ENCODE assay signal across 24 cellular contexts in the genomic region with DNA sequence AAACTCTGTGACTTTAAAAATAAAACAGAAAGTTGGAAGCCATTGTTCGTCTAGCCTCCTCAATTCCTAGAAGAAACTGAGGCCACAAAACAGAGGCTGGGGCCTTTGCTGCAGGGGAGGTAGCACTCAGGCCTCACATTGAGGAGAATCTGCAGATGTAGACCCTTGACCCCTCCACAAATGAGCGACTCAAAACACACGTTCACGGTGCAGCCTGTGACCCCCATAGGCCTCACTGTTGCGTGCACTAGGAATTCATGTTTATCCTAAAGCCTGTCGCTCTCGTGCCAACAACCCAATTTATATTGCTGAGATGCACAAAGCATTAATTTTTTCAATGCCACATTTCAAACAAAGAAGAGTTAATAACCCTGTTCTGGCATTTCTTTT. TPM values are rescaled to one million over a fixed set of nuclear protein-coding genes. Genes with fewer than 3 reads are reported as not detected.
DNase-seq lines count a peak whose midpoint lies in the region; ATAC-seq and TF ChIP-seq lines count a peak whose summit lies in the region.
"Had no signal": no experiment of that assay in that cellular context is flagged by ENCODE, and none has a peak within 500 bp of the region (broad histone marks: within the 10 kb centered on the region; RNA-seq: fewer than 3 reads in every experiment).

No MANE protein-coding gene starts in this region.

- peaks cover 3% of the 10 kb centered on the region for H3K36me3 Mint-ChIP-seq in MCF 10A (ENCODE audit: insufficient read depth, unreplicated experiment)
- H3K36me3 Mint-ChIP-seq in activated CD4-positive, alpha-beta T cell treated with anti-CD3 and anti-CD28 coated beads, Interleukin-2, amount 10 ng/mL, durations not matched to agents 7 days and 5 days (ENCODE audit: low read depth) = peaks cover 3% of the 10 kb centered on the region
- H3K36me3 Mint-ChIP-seq: activated naive CD8-positive, alpha-beta T cell; brain had no signal

- H3K9me3 Mint-ChIP-seq in MCF 10A (ENCODE audit: unreplicated experiment) = no peaks in the 10 kb centered on the region
- no peaks in the 10 kb centered on the region for H3K9me3 Mint-ChIP-seq in activated CD4-positive, alpha-beta T cell treated with anti-CD3 and anti-CD28 coated beads, Interleukin-2, amount 10 ng/mL, durations not matched to agents 7 days and 5 days
- H3K9me3 Mint-ChIP-seq: activated T-cell treated with anti-CD3 and anti-CD28 coated beads, Interleukin-2, amount 50 U/mL, for 72 hours; H9; stimulated activated naive CD8-positive, alpha-beta T cell treated with anti-CD3 and anti-CD28 coated beads, Interleukin-15, Interleukin-2, amounts not matched to agents 100 ng/mL and 50 ng/mL, for 24 hours had no signal

- BruUV-seq in MCF 10A (replicated peaks; lab: Mats Ljungman, UMichigan) = no TSS peak

- H3K27me3 Mint-ChIP-seq in MCF 10A (ENCODE audit: insufficient read depth, unreplicated experiment) = no peaks in the 10 kb centered on the region
- peaks cover 27% of the 10 kb centered on the region for H3K27me3 Mint-ChIP-seq in activated CD4-positive, alpha-beta T cell treated with anti-CD3 and anti-CD28 coated beads, Interleukin-2, amount 10 ng/mL, durations not matched to agents 7 days and 5 days

- H3K9me3 ChIP-seq in breast epithelium (no peaks in the 10 kb centered on the region), colonic mucosa (no peaks in the 10 kb centered on the region), lower lobe of right lung (no peaks in the 10 kb centered on the region), transverse colon (no peaks in the 10 kb centered on the region)
- H3K9me3 ChIP-seq: MG63, upper lobe of left lung had no signal

- TF ChIP-seq CTCF in MCF 10A (IDR thresholded peaks at IDR 0.05; ENCODE audit: unreplicated experiment) (no peak), breast epithelium (IDR thresholded peaks at IDR 0.05) (no peak), colonic mucosa (IDR thresholded peaks at IDR 0.05) (no peak), lower lobe of right lung (IDR thresholded peaks at IDR 0.05) (no peak), transverse colon (IDR thresholded peaks at IDR 0.05) (no peak)

- no peak overlapping the region for H3K4me3 Mint-ChIP-seq in MCF 10A (ENCODE audit: unreplicated experiment)
- no peak overlapping the region for H3K4me3 Mint-ChIP-seq in activated CD4-positive, alpha-beta T cell treated with anti-CD3 and anti-CD28 coated beads, Interleukin-2, amount 10 ng/mL, durations not matched to agents 7 days and 5 days
- H3K4me3 Mint-ChIP-seq: activated naive CD8-positive, alpha-beta T cell; activated T-cell treated with anti-CD3 and anti-CD28 coated beads, Interleukin-2, amount 50 U/mL, for 72 hours; H9; stimulated activated naive CD8-positive, alpha-beta T cell treated with anti-CD3 and anti-CD28 coated beads, Interleukin-15, Interleukin-2, amounts not matched to agents 100 ng/mL and 50 ng/mL, for 24 hours had no signal

- CTCF ChIA-PET in MCF 10A (lab: Yijun Ruan, JAX) = interaction anchor here (1.1 kb wide), 1 partner anchor 9 kb away, joined by 3 read pairs; no protein-coding TSS in a partner anchor
- CTCF ChIA-PET in activated CD4-positive, alpha-beta T cell treated with anti-CD3 and anti-CD28 coated beads, Interleukin-2, amount 10 ng/mL, durations not matched to agents 7 days and 5 days (lab: Charles Lee) = interaction anchor here (0.6 kb wide), 1 partner anchor 120 kb away, joined by 3 read pairs; no protein-coding TSS in a partner anchor

- H3K4me3 ChIP-seq in breast epithelium (no peak overlapping the region), colonic mucosa (no peak overlapping the region), lower lobe of right lung (peak overlapping the region; percentile 12), transverse colon (no peak overlapping the region)
- H3K4me3 ChIP-seq: MG63, upper lobe of left lung had no signal

- H3K27me3 ChIP-seq in breast epithelium = no peaks in the 10 kb centered on the region
- no peaks in the 10 kb centered on the region for H3K27me3 ChIP-seq in colonic mucosa
- no peaks in the 10 kb centered on the region for H3K27me3 ChIP-seq in lower lobe of right lung (ENCODE audit: low read depth)
- H3K27me3 ChIP-seq in transverse colon = no peaks in the 10 kb centered on the region
- H3K27me3 ChIP-seq: MG63 had no signal

- DNase-seq in MCF 10A (ENCODE audit: unreplicated experiment) (no peak), breast epithelium (ENCODE audit: low spot score in 2 of 2) (no peak), colonic mucosa (no peak), lower lobe of right lung (no peak), transverse colon (no peak), GM19240 (ENCODE audit: insufficient read length, low spot score) (no peak), GM19238 (ENCODE audit: insufficient read length, low spot score) (no peak)
- no peak for DNase-seq in activated CD4-positive, alpha-beta T cell treated with anti-CD3 and anti-CD28 coated beads, Interleukin-2, amount 10 ng/mL, durations not matched to agents 7 days and 5 days
- DNase-seq: 8988T; activated CD4-positive, CD25-positive, alpha-beta regulatory T cell; activated T-cell treated with anti-CD3 and anti-CD28 coated beads, Interleukin-2, amount 50 U/mL, for 72 hours; DMS 273 treated with DMSO at 0.1 percent for 48 hours; H9; MG63; NCI-H1436; NCI-H69; stimulated activated CD4-positive, alpha-beta T cell treated with anti-CD3 and anti-CD28 coated beads, Interleukin-2, amount 100 ng/mL, for 48 hours; upper lobe of left lung had no signal

- H3K4me1 Mint-ChIP-seq in MCF 10A (ENCODE audit: insufficient read depth, unreplicated experiment) = peaks cover 23% of the 10 kb centered on the region
- H3K4me1 Mint-ChIP-seq in activated CD4-positive, alpha-beta T cell treated with anti-CD3 and anti-CD28 coated beads, Interleukin-2, amount 10 ng/mL, durations not matched to agents 7 days and 5 days = peaks cover 33% of the 10 kb centered on the region

- H3K4me1 ChIP-seq in breast epithelium (no peaks in the 10 kb centered on the region), colonic mucosa (peaks cover 10% of the 10 kb centered on the region), lower lobe of right lung (peaks cover 56% of the 10 kb centered on the region), transverse colon (peaks cover 7 to 68% (median 38%) of the 10 kb centered on the region in 4 donors)
- H3K4me1 ChIP-seq: parathyroid adenoma had no signal

- ATAC-seq in lower lobe of right lung = no peak
- ATAC-seq: activated T-cell treated with anti-CD3 and anti-CD28 coated beads, Interleukin-2, amount 50 U/mL, for 72 hours; esophagus mucosa had no signal

- TF ChIP-seq EP300 in transverse colon (IDR thresholded peaks at IDR 0.05; ENCODE audit: low read depth) = no peak

- H3K27ac ChIP-seq in breast epithelium (no peak overlapping the region), colonic mucosa (peak overlapping the region; percentile 7), lower lobe of right lung (peak overlapping the region; percentile 13), transverse colon (peak overlapping the region; percentile 66 to 97 (median 92))
- H3K27ac ChIP-seq: parathyroid adenoma had no signal

- 45 to 54% methylated on average over 4 to 7 of the region's 7 CpGs for WGBS in transverse colon (ENCODE audit: low coverage in 1 of 2), 2 donors

- H3K27ac Mint-ChIP-seq in MCF 10A (ENCODE audit: low read depth, unreplicated experiment) = peak overlapping the region; percentile 85
- no peak overlapping the region for H3K27ac Mint-ChIP-seq in activated CD4-positive, alpha-beta T cell treated with anti-CD3 and anti-CD28 coated beads, Interleukin-2, amount 10 ng/mL, durations not matched to agents 7 days and 5 days
- H3K27ac Mint-ChIP-seq: activated naive CD8-positive, alpha-beta T cell; activated T-cell treated with anti-CD3 and anti-CD28 coated beads, Interleukin-2, amount 50 U/mL, for 72 hours; brain; H9; stimulated activated naive CD8-positive, alpha-beta T cell treated with anti-CD3 and anti-CD28 coated beads, Interleukin-15, Interleukin-2, amounts not matched to agents 100 ng/mL and 50 ng/mL, for 24 hours had no signal

- intact Hi-C loops in MCF 10A (cut with micrococcal nuclease) = loop anchor here (2.0 kb wide), 1 partner anchor 14 kb away; no protein-coding TSS in a partner anchor
- intact Hi-C loops in breast epithelium (cut with DNase I; ENCODE audit: low total_unique reads) = no loop called here
- intact Hi-C loops in colonic mucosa (cut with DNase I) = no loop called here
- intact Hi-C loops in lower lobe of right lung (cut with DNase I) = no loop called here
- intact Hi-C loops in transverse colon (cut with DNase I; ENCODE audit: low total_unique reads) = no loop called here

- in situ Hi-C loops in transverse colon (cut with MboI; ENCODE audit: low pct_ligation_motif_present in 1 of 4, low pct_unique_long_range_greater_than_20kb in 1 of 4, low sequenced_read_pairs in 3 of 4) = loop anchor here in 2 of 4 donors (10.0 kb wide), 1 partner anchor 116 kb away; no protein-coding TSS in a partner anchor

- POLR2A ChIA-PET in MCF 10A (lab: Yijun Ruan, JAX) = interaction anchor here (0.7 to 2.4 kb wide), 6 partner anchors 10 to 45 kb away, joined by 3 to 19 read pairs (median 6); no protein-coding TSS in a partner anchor
- POLR2A ChIA-PET in activated CD4-positive, alpha-beta T cell treated with anti-CD3 and anti-CD28 coated beads, Interleukin-2, amount 10 ng/mL, durations not matched to agents 7 days and 5 days (lab: Charles Lee) = no interaction called here

- no peak for TF ChIP-seq POLR2A in breast epithelium (IDR thresholded peaks at IDR 0.05)
- no peak for TF ChIP-seq POLR2A in transverse colon (IDR thresholded peaks at IDR 0.05)

- H3K36me3 ChIP-seq in breast epithelium (no peaks in the 10 kb centered on the region), colonic mucosa (no peaks in the 10 kb centered on the region), lower lobe of right lung (no peaks in the 10 kb centered on the region), transverse colon (no peaks in the 10 kb centered on the region)
- H3K36me3 ChIP-seq: MG63, upper lobe of left lung had no signal

- H3K9ac ChIP-seq in colonic mucosa (ENCODE audit: low read depth in 2 of 2, low read length in 2 of 2) = no peak overlapping the region
- H3K9ac ChIP-seq: parathyroid adenoma had no signal

RNA-seq across cellular contexts. Expression of gene TMEM51, which starts 5.6 kb away (rescaled TPM):
- 6.4 TPM in 2 replicates for total RNA-seq in MCF 10A (2022)
- 10 to 100 TPM in 2 of 3 donors, 1 to 10 TPM in 1; 1.6 to 26.3 (median 10.8) TPM for total RNA-seq in breast epithelium
- total RNA-seq in colonic mucosa = 10 to 100 TPM; 21.3 to 28.6 TPM
- total RNA-seq in lower lobe of right lung = 18.4 TPM
- 10 to 100 TPM; 17.7 to 32.9 (median 22.9) TPM for total RNA-seq in transverse colon
- not detected for total RNA-seq in activated CD4-positive, alpha-beta T cell treated with anti-CD3 and anti-CD28 coated beads, Interleukin-2, amount 10 ng/mL, durations not matched to agents 7 days and 5 days
- total RNA-seq: activated T-cell treated with anti-CD3 and anti-CD28 coated beads, Interleukin-2, amount 50 U/mL, for 72 hours; T-helper 2 cell treated with Interferon-gamma antibody and Interleukin-4, amounts not matched to agents 100 ng/mL and 5 ng/mL, for 36 hours had no signal

Comparison
In these comparisons a context has a peak if more than half of its experiments do, and no peak if none do; other contexts are left out.
1. H3K27ac ChIP-seq: peak in colonic mucosa (single experiment), lower lobe of right lung (single experiment) and transverse colon (4 of 4); none in breast epithelium (0 of 2).